Comparison of ENCODE assay signal across 9 cellular contexts in the genomic region with DNA sequence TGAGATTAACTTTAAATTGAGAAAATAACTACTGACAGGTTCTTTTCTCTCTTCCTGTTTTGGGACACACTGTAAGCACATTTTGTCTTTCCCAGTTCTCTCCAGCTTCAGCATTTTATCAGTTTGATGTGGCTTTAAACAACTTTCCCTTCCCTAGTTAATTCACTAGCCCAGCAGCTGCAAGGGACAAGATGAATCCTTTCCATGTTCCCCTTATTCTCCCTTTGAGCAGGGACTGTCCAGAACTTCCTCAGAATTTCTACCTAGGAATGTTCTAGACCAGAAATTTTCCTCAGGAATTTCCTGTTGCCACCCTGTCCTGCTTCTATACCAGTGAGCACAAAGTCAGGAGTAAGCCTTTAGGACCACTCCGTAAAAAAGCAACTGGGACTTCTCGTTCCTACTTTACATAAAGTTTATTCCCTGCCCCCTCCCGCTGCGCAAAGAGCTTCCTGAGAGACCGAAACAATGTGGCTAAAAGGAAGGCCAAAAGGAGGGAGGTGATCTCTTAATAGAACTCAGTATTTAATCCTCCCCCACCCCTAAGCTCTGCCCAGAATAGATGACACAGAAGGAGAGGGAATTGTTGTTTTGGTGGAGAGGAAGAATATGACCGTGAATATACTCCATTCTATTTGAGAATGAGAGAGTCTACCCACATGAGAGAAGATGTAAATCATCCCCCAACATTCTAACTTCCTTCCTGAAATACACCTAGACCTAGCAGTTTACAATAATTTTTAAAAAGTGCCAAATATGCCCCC.
DNase-seq lines count a peak whose midpoint lies in the region; ATAC-seq, FAIRE-seq and TF ChIP-seq lines count a peak whose summit lies in the region.
"Had no signal": no experiment of that assay in that cellular context is flagged by ENCODE, and none has a peak within 500 bp of the region (broad histone marks: within the 10 kb centered on the region; RNA-seq: fewer than 3 reads in every experiment).

No MANE protein-coding gene starts in this region.

- no peaks in the 10 kb centered on the region for H3K27me3 Mint-ChIP-seq in activated naive CD4-positive, alpha-beta T cell treated with anti-CD3 and anti-CD28 coated beads for 36 hours (ENCODE audit: low read depth)
- H3K27me3 Mint-ChIP-seq in astrocyte (ENCODE audit: low read depth, unreplicated experiment): no peaks in the 10 kb centered on the region

- peak overlapping the region; percentile 55 for H3K4me3 Mint-ChIP-seq in activated naive CD4-positive, alpha-beta T cell treated with anti-CD3 and anti-CD28 coated beads for 36 hours
- no peak overlapping the region for H3K4me3 Mint-ChIP-seq in astrocyte (ENCODE audit: unreplicated experiment)

- 66% methylated on average over 6 of the region's 6 CpGs for WGBS in urinary bladder

- H3K4me3 ChIP-seq in astrocyte (ENCODE audit: insufficient read depth, low read depth, low read length) (peak overlapping the region; percentile 27), keratinocyte (ENCODE audit: control insufficient read depth in 2 of 3, extremely low read depth in 1 of 3, insufficient read depth in 2 of 3, low read depth in 1 of 3, low read length in 3 of 3) (no peak overlapping the region), urinary bladder (ENCODE audit: low read depth, low read length) (no peak overlapping the region), WERI-Rb-1 (ENCODE audit: low read depth, low read length) (no peak overlapping the region)
- H3K4me3 ChIP-seq: cardiac muscle cell had no signal

- peaks cover 3% of the 10 kb centered on the region for H3K36me3 ChIP-seq in astrocyte (ENCODE audit: insufficient read depth, low read length)
- H3K36me3 ChIP-seq in keratinocyte (ENCODE audit: control insufficient read depth in 2 of 2, extremely low read depth in 1 of 2, insufficient read depth in 2 of 2, low read length in 2 of 2): no peaks in the 10 kb centered on the region
- no peaks in the 10 kb centered on the region for H3K36me3 ChIP-seq in urinary bladder (ENCODE audit: insufficient read depth)
- no peaks in the 10 kb centered on the region for H3K36me3 ChIP-seq in WERI-Rb-1
- H3K36me3 ChIP-seq: cardiac muscle cell had no signal

- peak overlapping the region; percentile 79 for H3K27ac Mint-ChIP-seq in activated naive CD4-positive, alpha-beta T cell treated with anti-CD3 and anti-CD28 coated beads for 36 hours
- peak overlapping the region; percentile 93 for H3K27ac Mint-ChIP-seq in astrocyte (ENCODE audit: unreplicated experiment)

- no peak for DNase-seq in activated naive CD4-positive, alpha-beta T cell treated with anti-CD3 and anti-CD28 coated beads for 36 hours
- DNase-seq in activated naive CD4-positive, alpha-beta T cell (lab: John Stamatoyannopoulos, UW): no peak
- peak; percentile 61 for DNase-seq in astrocyte (ENCODE audit: low read depth)
- no peak for DNase-seq in keratinocyte (ENCODE audit: low read depth, low spot score)
- no peak for DNase-seq in WERI-Rb-1

- H3K4me1 ChIP-seq in astrocyte (ENCODE audit: insufficient read depth, low read length) (peaks cover 31% of the 10 kb centered on the region), keratinocyte (ENCODE audit: control insufficient read depth, extremely low read depth, insufficient read depth, low read length) (peaks cover 25% of the 10 kb centered on the region), urinary bladder (ENCODE audit: insufficient read depth) (no peaks in the 10 kb centered on the region)

- CTCF ChIA-PET in activated naive CD4-positive, alpha-beta T cell treated with anti-CD3 and anti-CD28 coated beads for 36 hours (lab: Charles Lee): interaction anchor here (0.6 to 1.3 kb wide), 2 partner anchors 9 to 65 kb away, joined by 3 read pairs; no protein-coding TSS in a partner anchor

- H3K4me1 Mint-ChIP-seq in activated naive CD4-positive, alpha-beta T cell treated with anti-CD3 and anti-CD28 coated beads for 36 hours (ENCODE audit: low read depth): peaks cover 30% of the 10 kb centered on the region
- peaks cover 57% of the 10 kb centered on the region for H3K4me1 Mint-ChIP-seq in astrocyte (ENCODE audit: low read depth, unreplicated experiment)

- H4K20me1 ChIP-seq in astrocyte (ENCODE audit: insufficient read depth, low read length): no peaks in the 10 kb centered on the region
- no peaks in the 10 kb centered on the region for H4K20me1 ChIP-seq in keratinocyte (ENCODE audit: control insufficient read depth, extremely low read depth, insufficient read depth, low read length)

- H3K36me3 Mint-ChIP-seq in activated naive CD4-positive, alpha-beta T cell treated with anti-CD3 and anti-CD28 coated beads for 36 hours (ENCODE audit: low read depth): no peaks in the 10 kb centered on the region
- peaks cover 14% of the 10 kb centered on the region for H3K36me3 Mint-ChIP-seq in astrocyte (ENCODE audit: low read depth, unreplicated experiment)

- ATAC-seq in HG02798 (IDR thresholded peaks at IDR 0.05; ENCODE audit: poor library complexity, unreplicated experiment): no peak
- no peak for ATAC-seq in GM19463 (IDR thresholded peaks at IDR 0.05; ENCODE audit: unreplicated experiment)

- TF ChIP-seq CTCF in astrocyte (IDR thresholded peaks at IDR 0.05; ENCODE audit: insufficient read depth, low read depth, low read length): no peak
- TF ChIP-seq CTCF in keratinocyte (optimal IDR thresholded peaks at IDR 0.05 in 1 of 3, IDR thresholded peaks at IDR 0.05 in 1 of 3, conservative IDR thresholded peaks at IDR 0.05 in 1 of 3; ENCODE audit: extremely low read depth in 1 of 3, insufficient read depth in 2 of 3, low read length in 3 of 3): no peak
- TF ChIP-seq CTCF in WERI-Rb-1 (IDR thresholded peaks at IDR 0.05; ENCODE audit: low read depth, low read length): no peak

- dilution Hi-C loops in keratinocyte (cut with MboI; ENCODE audit: extremely low pct_ligation_motif_present, low sequenced_read_pairs): no loop called here

- H3K9me3 ChIP-seq in astrocyte (ENCODE audit: insufficient read depth, low read depth, low read length) (no peaks in the 10 kb centered on the region), keratinocyte (ENCODE audit: control insufficient read depth, low read depth, low read length) (no peaks in the 10 kb centered on the region), WERI-Rb-1 (ENCODE audit: severe bottlenecking) (no peaks in the 10 kb centered on the region)

- H2AFZ ChIP-seq in astrocyte (ENCODE audit: low read depth, low read length) (peak overlapping the region; percentile 6), keratinocyte (ENCODE audit: control insufficient read depth, low read length) (peak overlapping the region; percentile 27)

- FAIRE-seq in astrocyte (lab: Jason Lieb, UNC) (no peak), keratinocyte (lab: Jason Lieb, UNC) (no peak)

- H3K9ac ChIP-seq in astrocyte (ENCODE audit: low read length): peak overlapping the region; percentile 80
- H3K9ac ChIP-seq in keratinocyte (ENCODE audit: control insufficient read depth, extremely low read depth, insufficient read depth, low read length): no peak overlapping the region

- H3K9me3 Mint-ChIP-seq in activated naive CD4-positive, alpha-beta T cell treated with anti-CD3 and anti-CD28 coated beads for 36 hours: peaks cover 3% of the 10 kb centered on the region
- peaks cover 5% of the 10 kb centered on the region for H3K9me3 Mint-ChIP-seq in astrocyte (ENCODE audit: unreplicated experiment)

- H3K4me2 ChIP-seq in astrocyte (ENCODE audit: low read length): peak overlapping the region; percentile 77
- H3K4me2 ChIP-seq in keratinocyte (ENCODE audit: control insufficient read depth, extremely low read depth, insufficient read depth, low read depth, low read length): no peak overlapping the region

- H3K27me3 ChIP-seq in astrocyte (ENCODE audit: insufficient read depth, low read length) (no peaks in the 10 kb centered on the region), keratinocyte (ENCODE audit: control insufficient read depth, extremely low read depth, insufficient read depth, low read length) (no peaks in the 10 kb centered on the region), WERI-Rb-1 (ENCODE audit: insufficient read depth, low read depth, severe bottlenecking) (no peaks in the 10 kb centered on the region)
- H3K27me3 ChIP-seq: cardiac muscle cell had no signal

- intact Hi-C loops in activated naive CD4-positive, alpha-beta T cell treated with anti-CD3 and anti-CD28 coated beads for 36 hours (cut with micrococcal nuclease): loop anchor here (1.0 to 5.0 kb wide), 2 partner anchors 491 to 714 kb away; no protein-coding TSS in a partner anchor

- peak overlapping the region; percentile 91 for H3K27ac ChIP-seq in astrocyte (ENCODE audit: low read depth, low read length)
- peak overlapping the region; percentile 29 for H3K27ac ChIP-seq in keratinocyte (ENCODE audit: control insufficient read depth, insufficient read depth, low read length)
- peak overlapping the region; percentile 16 for H3K27ac ChIP-seq in urinary bladder (ENCODE audit: low read depth)
- H3K27ac ChIP-seq in WERI-Rb-1: no peak overlapping the region
- H3K27ac ChIP-seq: cardiac muscle cell had no signal

- H3K79me2 ChIP-seq in astrocyte (ENCODE audit: insufficient read depth, low read length) (peaks cover 79% of the 10 kb centered on the region), keratinocyte (ENCODE audit: control insufficient read depth, insufficient read depth, low read length) (no peaks in the 10 kb centered on the region)

- H3K9me1 ChIP-seq in keratinocyte (ENCODE audit: control insufficient read depth, extremely low read depth, insufficient read depth, low read length): no peaks in the 10 kb centered on the region
